ENCODE assay signal across 1 cellular context in the genomic region with DNA sequence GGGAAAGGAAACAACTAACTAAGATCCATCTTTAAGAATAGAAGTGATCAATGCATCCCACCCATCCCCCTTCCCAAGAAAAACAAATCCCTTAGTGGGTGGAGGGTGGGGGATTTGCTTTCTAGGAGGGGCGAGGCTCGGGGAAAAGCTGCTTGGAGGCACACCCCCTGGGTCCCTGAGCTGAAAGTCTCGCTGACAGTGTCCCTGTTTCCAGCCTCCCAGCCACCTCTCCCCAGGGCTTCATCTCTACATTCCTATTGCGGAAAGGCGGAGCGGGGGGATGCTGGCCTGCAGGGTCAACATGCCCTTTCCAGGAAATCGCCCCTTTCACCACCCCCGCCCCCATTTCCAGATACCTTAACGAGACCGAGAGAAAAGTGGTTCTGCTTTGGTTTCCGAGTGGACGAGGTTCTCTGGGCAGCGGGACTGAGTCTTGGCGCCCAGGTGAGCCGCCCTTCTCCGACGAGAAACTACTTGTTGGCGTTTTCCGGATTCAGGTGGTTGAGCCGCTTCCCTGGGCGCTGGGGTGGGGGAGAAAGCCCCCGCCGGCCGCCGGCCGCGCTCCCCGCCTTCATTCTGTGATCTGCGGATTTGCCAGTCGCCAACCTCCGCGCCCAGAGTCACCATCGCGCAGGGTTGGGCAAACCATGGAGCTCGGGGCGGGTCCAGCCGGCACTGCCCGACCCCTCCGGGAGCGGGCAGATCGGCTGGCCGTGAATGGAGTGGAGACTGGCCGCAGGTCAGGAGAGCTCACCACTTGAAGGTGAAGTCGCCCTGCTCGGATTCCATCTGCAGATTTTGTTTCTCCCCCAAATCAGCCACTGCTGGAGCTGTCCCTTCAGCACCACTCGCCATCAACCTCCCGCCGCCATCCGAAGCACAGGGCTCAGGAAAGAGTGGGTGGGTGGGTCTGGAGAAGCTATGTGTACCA.
A peak's percentile ranks its signal among the peaks of the same experiment; 100 is the strongest.
TF ChIP-seq lines count a peak whose summit lies in the region.

No MANE protein-coding gene starts in this region.

TF ChIP-seq in H1, 55 proteins besides CTCF, POLR2A, EP300 and RAD21 (continued from another document):
- TF ChIP-seq TAF7 (optimal IDR thresholded peaks at IDR 0.05; ENCODE audit: borderline replicate concordance, low read depth, low read length) (peak; percentile 41), SRF (IDR thresholded peaks at IDR 0.05; ENCODE audit: low read depth, low read length) (no peak), CTBP2 (IDR thresholded peaks at IDR 0.05; ENCODE audit: borderline replicate concordance, insufficient read depth, insufficient read length, low read length) (no peak), TEAD4 (IDR thresholded peaks at IDR 0.05; ENCODE audit: low read depth, low read length) (peak; percentile 45; the same call in 1 of the 2 replicates), YY1 (IDR thresholded peaks at IDR 0.05; ENCODE audit: low read depth, low read length) (peak; percentile 66), ASH2L (IDR thresholded peaks at IDR 0.05; ENCODE audit: low read length) (peak; percentile 68), HDAC2 (IDR thresholded peaks at IDR 0.05; ENCODE audit: borderline replicate concordance in 1 of 2, low read depth in 2 of 2, low read length in 2 of 2) (peak in 1 of 2 experiments; percentile 82; a peak in 2 of 4 replicates), TAF1 (IDR thresholded peaks at IDR 0.05; ENCODE audit: low read depth, low read length) (peak; percentile 42; the same call in 1 of the 2 replicates), EGR1 (IDR thresholded peaks at IDR 0.05; ENCODE audit: borderline replicate concordance, low read depth, low read length) (0 out of 2 replicates have a peak, but pooled peaks have one; percentile 24), SP4 (IDR thresholded peaks at IDR 0.05; ENCODE audit: low read length) (no peak), SIN3A (conservative IDR thresholded peaks at IDR 0.05 in 1 of 2, IDR thresholded peaks at IDR 0.05 in 1 of 2; ENCODE audit: low read depth in 1 of 2, low read length in 2 of 2) (peak; percentile 93 to 95), KDM4A (IDR thresholded peaks at IDR 0.05; ENCODE audit: low read depth, low read length, severe bottlenecking) (peak; percentile 72), FOSL1 (IDR thresholded peaks at IDR 0.05; ENCODE audit: insufficient read depth, low read depth, low read length) (no peak), BACH1 (IDR thresholded peaks at IDR 0.05; ENCODE audit: low read length) (no peak)
